Comparison of ENCODE assay signal across 8 cellular contexts in genomic region chr1:26826261-26827201, GRCh38. TPM values are rescaled to one million over a fixed set of nuclear protein-coding genes. Genes with fewer than 3 reads are reported as not detected.
DNase-seq lines count a peak whose midpoint lies in the region; ATAC-seq and TF ChIP-seq lines count a peak whose summit lies in the region.

Gene ZDHHC18 (plus strand): TSS chr1:26826688. CDS start chr1:26826805, 117 bp downstream.

- peak within 1 kb of the TSS; percentile 75 for H3K4me3 ChIP-seq in lung

- no peaks in the 10 kb centered on the region for H3K27me3 Mint-ChIP-seq in activated CD4-positive, alpha-beta memory T cell treated with anti-CD3 and anti-CD28 coated beads, Interleukin-2, amount 10 ng/mL, durations not matched to agents 7 days and 5 days

- no peaks in the 10 kb centered on the region for H3K27me3 ChIP-seq in lung (ENCODE audit: control insufficient read depth, insufficient read depth)

- peak; percentile 18 for TF ChIP-seq CTCF in lung (IDR thresholded peaks at IDR 0.05; ENCODE audit: control extremely low read depth, extremely low read depth)

- 0 to 1% methylated on average over 54 to 114 of the region's 114 CpGs for WGBS in lung, 2 donors

- peaks cover 57% of the 10 kb centered on the region for H3K4me1 Mint-ChIP-seq in activated CD4-positive, alpha-beta memory T cell treated with anti-CD3 and anti-CD28 coated beads, Interleukin-2, amount 10 ng/mL, durations not matched to agents 7 days and 5 days

- DNase-seq in 8988T: peak; percentile 62
- peak; percentile 43 to 67 for DNase-seq in NCI-H446 (lab: John Stamatoyannopoulos, UW)
- DNase-seq in activated CD4-positive, alpha-beta memory T cell treated with anti-CD3 and anti-CD28 coated beads, Interleukin-2, amount 10 ng/mL, durations not matched to agents 7 days and 5 days: peak; percentile 78
- peak; percentile 49 for DNase-seq in effector CD8-positive, alpha-beta T cell (lab: John Stamatoyannopoulos, UW)
- peak; percentile 55 for DNase-seq in lung (ENCODE audit: low spot score)
- peak; percentile 34 to 71 (median 49) for DNase-seq in stimulated activated CD4-positive, alpha-beta T cell treated with anti-CD3 and anti-CD28 coated beads, TNF-alpha, amount 100 ng/mL, for 4 hours (ENCODE audit: low read depth in 3 of 3)

- H3K36me3 Mint-ChIP-seq in activated CD4-positive, alpha-beta memory T cell treated with anti-CD3 and anti-CD28 coated beads, Interleukin-2, amount 10 ng/mL, durations not matched to agents 7 days and 5 days (ENCODE audit: low read depth): peaks cover 34% of the 10 kb centered on the region

- H3K4me3 Mint-ChIP-seq in activated CD4-positive, alpha-beta memory T cell treated with anti-CD3 and anti-CD28 coated beads, Interleukin-2, amount 10 ng/mL, durations not matched to agents 7 days and 5 days: peak within 1 kb of the TSS; percentile 98

- H3K36me3 ChIP-seq in lung (ENCODE audit: control insufficient read depth in 2 of 2, insufficient read depth in 2 of 2, low read length in 2 of 2): peaks cover 0 to 1% of the 10 kb centered on the region in 2 donors

- H3K9me3 Mint-ChIP-seq in activated CD4-positive, alpha-beta memory T cell treated with anti-CD3 and anti-CD28 coated beads, Interleukin-2, amount 10 ng/mL, durations not matched to agents 7 days and 5 days: no peaks in the 10 kb centered on the region

- H3K27ac Mint-ChIP-seq in activated CD4-positive, alpha-beta memory T cell treated with anti-CD3 and anti-CD28 coated beads, Interleukin-2, amount 10 ng/mL, durations not matched to agents 7 days and 5 days: peak within 1 kb of the TSS; percentile 90

- no peaks in the 10 kb centered on the region for H3K9me3 ChIP-seq in lung (ENCODE audit: control insufficient read depth in 2 of 2, insufficient read depth in 1 of 2, low read length in 1 of 2)

- TF ChIP-seq POLR2A in GM15510 (IDR thresholded peaks at IDR 0.05; ENCODE audit: borderline replicate concordance, extremely low read depth, insufficient read length): peak; percentile 76

- peak within 1 kb of the TSS; percentile 49 to 89 for H3K27ac ChIP-seq in lung (ENCODE audit: low read depth in 1 of 2, low read length in 1 of 2)

- POLR2A ChIA-PET in activated CD4-positive, alpha-beta memory T cell treated with anti-CD3 and anti-CD28 coated beads, Interleukin-2, amount 10 ng/mL, durations not matched to agents 7 days and 5 days (lab: Charles Lee): interaction anchor here (1.0 to 2.9 kb wide), 5 partner anchors 7 to 39 kb away, joined by 4 to 12 read pairs (median 5); no protein-coding TSS in a partner anchor

- peak; percentile 85 for ATAC-seq in HG03045 (IDR thresholded peaks at IDR 0.05; ENCODE audit: unreplicated experiment)
- ATAC-seq in lung (ENCODE audit: insufficient read depth, low FRiP score): peak; percentile 94

- H3K4me1 ChIP-seq in lung (ENCODE audit: control insufficient read depth in 2 of 2, insufficient read depth in 2 of 2, low read length in 2 of 2): peaks cover 13 to 20% of the 10 kb centered on the region in 2 donors

- CTCF ChIA-PET in activated CD4-positive, alpha-beta memory T cell treated with anti-CD3 and anti-CD28 coated beads, Interleukin-2, amount 10 ng/mL, durations not matched to agents 7 days and 5 days (lab: Charles Lee): interaction anchor here (0.5 to 2.3 kb wide), 4 partner anchors 15 to 316 kb away, joined by 3 to 14 read pairs (median 4); no protein-coding TSS in a partner anchor

RNA-seq across cellular contexts. Expression of gene ZDHHC18, which starts in this region (rescaled TPM):
- 10 to 100 TPM; 73.3 to 76.3 TPM for total RNA-seq in activated CD4-positive, alpha-beta memory T cell treated with anti-CD3 and anti-CD28 coated beads, Interleukin-2, amount 10 ng/mL, durations not matched to agents 7 days and 5 days
- total RNA-seq in lung: 10 to 100 TPM; 11.6 to 23.6 TPM
- polyA plus RNA-seq in lung: 10 to 100 TPM; 13.0 to 39.1 TPM

Comparison
In these comparisons a context has a peak if more than half of its experiments do, and no peak if none do; other contexts are left out.
1. Peak in every context shown above with its lines: DNase-seq, ATAC-seq, H3K4me3 ChIP-seq and H3K27ac ChIP-seq.